ENCODE assay signal across 8 cellular contexts in the genomic region with DNA sequence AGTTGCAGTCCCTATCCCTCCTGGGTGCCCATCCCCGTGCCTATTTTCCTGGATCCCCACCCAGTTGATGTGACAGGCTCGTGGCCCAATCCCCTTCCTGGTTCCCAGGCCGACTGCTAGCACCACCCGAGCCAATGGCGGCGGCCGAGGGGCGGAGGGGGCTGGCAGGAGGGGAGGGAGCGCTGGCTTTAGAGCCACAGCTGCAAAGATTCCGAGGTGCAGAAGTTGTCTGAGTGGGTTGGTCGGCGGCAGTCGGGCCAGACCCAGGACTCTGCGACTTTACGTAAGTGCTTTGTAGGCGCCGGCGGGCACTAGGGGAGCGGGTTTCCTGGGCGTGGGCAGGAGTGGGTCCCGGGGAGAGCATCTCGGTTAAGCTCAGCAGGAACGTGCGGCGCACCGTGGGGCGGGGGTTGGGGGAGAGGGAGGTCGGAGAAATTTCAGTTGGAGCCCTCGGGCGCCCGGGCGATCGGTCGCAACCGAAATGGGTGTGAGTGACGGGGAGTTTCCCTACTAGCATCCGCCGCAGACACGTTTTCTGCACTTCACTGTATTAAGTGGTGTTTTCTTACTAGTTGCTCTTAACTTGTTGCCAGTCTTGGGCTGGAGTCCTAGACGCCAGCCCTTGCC. TPM values are rescaled to one million over a fixed set of nuclear protein-coding genes. Genes with fewer than 3 reads are reported as not detected.
DNase-seq lines count a peak whose midpoint lies in the region; ATAC-seq, FAIRE-seq and TF ChIP-seq lines count a peak whose summit lies in the region.

A gene with protein sequence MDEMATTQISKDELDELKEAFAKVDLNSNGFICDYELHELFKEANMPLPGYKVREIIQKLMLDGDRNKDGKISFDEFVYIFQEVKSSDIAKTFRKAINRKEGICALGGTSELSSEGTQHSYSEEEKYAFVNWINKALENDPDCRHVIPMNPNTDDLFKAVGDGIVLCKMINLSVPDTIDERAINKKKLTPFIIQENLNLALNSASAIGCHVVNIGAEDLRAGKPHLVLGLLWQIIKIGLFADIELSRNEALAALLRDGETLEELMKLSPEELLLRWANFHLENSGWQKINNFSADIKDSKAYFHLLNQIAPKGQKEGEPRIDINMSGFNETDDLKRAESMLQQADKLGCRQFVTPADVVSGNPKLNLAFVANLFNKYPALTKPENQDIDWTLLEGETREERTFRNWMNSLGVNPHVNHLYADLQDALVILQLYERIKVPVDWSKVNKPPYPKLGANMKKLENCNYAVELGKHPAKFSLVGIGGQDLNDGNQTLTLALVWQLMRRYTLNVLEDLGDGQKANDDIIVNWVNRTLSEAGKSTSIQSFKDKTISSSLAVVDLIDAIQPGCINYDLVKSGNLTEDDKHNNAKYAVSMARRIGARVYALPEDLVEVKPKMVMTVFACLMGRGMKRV (plus strand): TSS at position 197 of the 627 bp plus-strand sequence. CDS start 49,077 bp downstream, outside the sequence.

- H3K9me2 ChIP-seq in SK-N-SH: no peaks in the 10 kb centered on the region

- TF ChIP-seq POLR2A in H1 (IDR thresholded peaks at IDR 0.05; ENCODE audit: control extremely low read depth in 1 of 2, low read depth in 2 of 2, low read length in 2 of 2) (peak in 1 of 2 experiments; percentile 84; a peak in 2 of 3 replicates), stomach (IDR thresholded peaks at IDR 0.05) (no peak)

- H2AK5ac ChIP-seq in H1 (ENCODE audit: low read depth, low read length): no peak within 1 kb of the TSS

- peak within 1 kb of the TSS; percentile 44 for H4K5ac ChIP-seq in H1 (ENCODE audit: insufficient read length, low read depth, low read length)

- H2BK5ac ChIP-seq in H1 (ENCODE audit: low read depth, low read length): peak within 1 kb of the TSS; percentile 35; the same call in 1 of the 2 replicates

- H2BK12ac ChIP-seq in H1 (ENCODE audit: low read depth, low read length): no peak within 1 kb of the TSS

- H3K36me3 ChIP-seq in SK-N-SH (replicated peaks in 1 of 2; ENCODE audit: control insufficient read depth in 1 of 2, insufficient read depth in 2 of 2, low read length in 1 of 2): no peaks in the 10 kb centered on the region
- peaks cover 0 to 9% (median 0%) of the 10 kb centered on the region in 4 experiments; a peak in 2 of 8 replicates for H3K36me3 ChIP-seq in H1 (ENCODE audit: control insufficient read depth in 2 of 4, insufficient read depth in 4 of 4, low read length in 3 of 4)
- H3K36me3 ChIP-seq in liver (ENCODE audit: control insufficient read depth in 4 of 4, insufficient read depth in 3 of 4, low read depth in 1 of 4, low read length in 3 of 4): no peaks in the 10 kb centered on the region
- no peaks in the 10 kb centered on the region for H3K36me3 ChIP-seq in stomach

- peak within 1 kb of the TSS; percentile 64 to 71 for H3K27ac ChIP-seq in SK-N-SH (ENCODE audit: low read depth in 2 of 2, low read length in 1 of 2)
- H3K27ac ChIP-seq in H1 (ENCODE audit: low read depth, low read length): peak within 1 kb of the TSS; percentile 73; the same call in 1 of the 2 replicates
- peak within 1 kb of the TSS; percentile 87 to 93 for H3K27ac ChIP-seq in liver (ENCODE audit: low read depth in 1 of 2, low read length in 2 of 2)
- peak within 1 kb of the TSS; percentile 66 to 92 (median 89) for H3K27ac ChIP-seq in stomach

- H2BK120ac ChIP-seq in H1 (replicated peaks; ENCODE audit: low read depth, low read length): no peak within 1 kb of the TSS

- no peak within 1 kb of the TSS for H3K23ac ChIP-seq in H1 (ENCODE audit: insufficient read length)

- no peak within 1 kb of the TSS; the same call in 1 of the 2 replicates for H2BK20ac ChIP-seq in H1 (ENCODE audit: low read length)

- H3K27me3 ChIP-seq in SK-N-SH (ENCODE audit: insufficient read depth): peaks cover 4% of the 10 kb centered on the region; the same call in 1 of the 2 replicates
- H3K27me3 ChIP-seq in H1 (replicated peaks in 1 of 4; ENCODE audit: control insufficient read depth in 3 of 4, extremely low read depth in 1 of 4, insufficient read depth in 3 of 4, low read length in 3 of 4): no peaks in the 10 kb centered on the region
- H3K27me3 ChIP-seq in liver (ENCODE audit: control insufficient read depth in 4 of 4, insufficient read depth in 4 of 4, low read length in 3 of 4): no peaks in the 10 kb centered on the region
- H3K27me3 ChIP-seq in stomach: peaks cover 0 to 41% (median 5%) of the 10 kb centered on the region in 3 donors

- H2BK15ac ChIP-seq in H1 (ENCODE audit: low read length): no peak within 1 kb of the TSS

- H3K79me1 ChIP-seq in H1 (ENCODE audit: low read depth, low read length): no peaks in the 10 kb centered on the region

- TF ChIP-seq RAD21 in SK-N-SH (IDR thresholded peaks at IDR 0.05; ENCODE audit: low read length) (no peak), H1 (IDR thresholded peaks at IDR 0.05 in 1 of 2, conservative IDR thresholded peaks at IDR 0.05 in 1 of 2; ENCODE audit: low read depth in 2 of 2, low read length in 2 of 2) (no peak), liver (IDR thresholded peaks at IDR 0.05) (peak in 1 of 2 donors; percentile 25)

- peak within 1 kb of the TSS; percentile 47; the same call in 1 of the 2 replicates for H2AFZ ChIP-seq in SK-N-SH (ENCODE audit: low read depth)
- no peak within 1 kb of the TSS for H2AFZ ChIP-seq in H1 (ENCODE audit: low read length)

- POLR2A ChIA-PET in SK-N-SH (lab: Yijun Ruan, JAX): no interaction called here
- POLR2A ChIA-PET in H1 (lab: Charles Lee; ENCODE audit: partially characterized antibody): interaction anchor here (1.5 to 1.7 kb wide), 5 partner anchors 8 to 78 kb away, joined by 3 to 6 read pairs (median 4); no protein-coding TSS in a partner anchor

- FAIRE-seq in H1 (lab: Jason Lieb, UNC): no peak

- H3K14ac ChIP-seq in H1 (ENCODE audit: insufficient read length): no peak within 1 kb of the TSS

- CTCF ChIA-PET in SK-N-SH (lab: Yijun Ruan, JAX): interaction anchor here (1.0 to 3.0 kb wide), 2 partner anchors 52 to 230 kb away, joined by 3 to 14 read pairs; no protein-coding TSS in a partner anchor
- CTCF ChIA-PET in H1 (lab: Charles Lee; ENCODE audit: partially characterized antibody): interaction anchor here (0.9 kb wide), 1 partner anchor 88 kb away, joined by 3 read pairs; no protein-coding TSS in a partner anchor

- TF ChIP-seq EP300 in SK-N-SH (IDR thresholded peaks at IDR 0.05; ENCODE audit: borderline replicate concordance in 1 of 2, low read depth in 1 of 2, low read length in 1 of 2) (no peak), H1 (IDR thresholded peaks at IDR 0.05; ENCODE audit: borderline replicate concordance in 1 of 2, low read depth in 2 of 2, low read length in 2 of 2) (no peak), stomach (IDR thresholded peaks at IDR 0.05) (no peak)

- H3K23me2 ChIP-seq in H1 (ENCODE audit: low read depth, low read length): peaks cover 3% of the 10 kb centered on the region; the same call in 1 of the 2 replicates

- H3K9me3 ChIP-seq in SK-N-SH (no peaks in the 10 kb centered on the region), H1 (ENCODE audit: insufficient read depth in 2 of 2, low read depth in 1 of 2, low read length in 1 of 2) (no peaks in the 10 kb centered on the region), liver (ENCODE audit: control insufficient read depth in 4 of 4, low read length in 3 of 4) (no peaks in the 10 kb centered on the region), stomach (no peaks in the 10 kb centered on the region)

- DNase-seq in AG09309 (ENCODE audit: low read depth): peak; percentile 52
- DNase-seq in HPDE6-E6E7 (ENCODE audit: extremely low spot score): peak; percentile 54
- peak; percentile 85 for DNase-seq in SK-N-SH
- peak; percentile 46 to 81 for DNase-seq in H1 (ENCODE audit: low read depth in 1 of 2, low spot score in 2 of 2)
- peak; percentile 76 for DNase-seq in stomach

- H4K8ac ChIP-seq in H1 (ENCODE audit: extremely low read depth, insufficient read depth, low read length): no peak within 1 kb of the TSS; the same call in 1 of the 2 replicates

- peak within 1 kb of the TSS; percentile 39 for H3K56ac ChIP-seq in H1 (replicated peaks; ENCODE audit: insufficient read length, low read depth, low read length)

- H3K18ac ChIP-seq in H1 (ENCODE audit: extremely low read depth, low read length): peak within 1 kb of the TSS; percentile 71

- H4K91ac ChIP-seq in H1 (replicated peaks; ENCODE audit: insufficient read length, low read length): no peak within 1 kb of the TSS

- H3K4me1 ChIP-seq in SK-N-SH (ENCODE audit: control insufficient read depth in 1 of 2, insufficient read depth in 2 of 2, low read depth in 1 of 2, low read length in 1 of 2) (peaks cover 0 to 12% of the 10 kb centered on the region in 2 experiments; a peak in 3 of 4 replicates), H1 (replicated peaks in 1 of 4; ENCODE audit: control insufficient read depth in 3 of 4, insufficient read depth in 4 of 4, low read length in 3 of 4) (peaks cover 0 to 7% (median 2%) of the 10 kb centered on the region in 4 experiments; a peak in 4 of 7 replicates), liver (ENCODE audit: control insufficient read depth in 4 of 4, insufficient read depth in 4 of 4, low read length in 3 of 4) (peaks cover 3 to 21% (median 13%) of the 10 kb centered on the region in 4 donors), stomach (peaks cover 0 to 15% (median 11%) of the 10 kb centered on the region in 4 donors)

- intact Hi-C loops in stomach (cut with DNase I; ENCODE audit: low total_unique reads): no loop called here

- H3K4me3 ChIP-seq in AG09309 (ENCODE audit: control insufficient read depth, low read depth, low read length): peak within 1 kb of the TSS; percentile 62
- peak within 1 kb of the TSS; percentile 62 to 70 for H3K4me3 ChIP-seq in SK-N-SH (ENCODE audit: low read depth in 2 of 2, low read length in 1 of 2)
- H3K4me3 ChIP-seq in H1 (ENCODE audit: extremely low read depth in 1 of 4, insufficient read depth in 2 of 4, low read depth in 3 of 4, low read length in 4 of 4): peak within 1 kb of the TSS; percentile 77 to 93 (median 84)
- H3K4me3 ChIP-seq in liver (ENCODE audit: low read depth in 1 of 3, low read length in 3 of 3): peak within 1 kb of the TSS; percentile 59 to 87 (median 79)
- peak within 1 kb of the TSS; percentile 54 to 64 (median 59) for H3K4me3 ChIP-seq in stomach

- H3K9ac ChIP-seq in SK-N-SH (peak within 1 kb of the TSS; percentile 71), H1 (replicated peaks in 1 of 4; ENCODE audit: extremely low read depth in 1 of 4, low read depth in 3 of 4, low read length in 3 of 4) (peak within 1 kb of the TSS; percentile 63 to 82 (median 80); a peak in 6 of 7 replicates), liver (ENCODE audit: low read depth in 1 of 2, low read length in 2 of 2) (peak within 1 kb of the TSS; percentile 69 to 76)

- no peaks in the 10 kb centered on the region for H3F3A ChIP-seq in SK-N-SH (replicated peaks; ENCODE audit: insufficient read depth)

- TF ChIP-seq CTCF in AG09309 (IDR thresholded peaks at IDR 0.05; ENCODE audit: control insufficient read depth, insufficient read depth, low read depth, low read length, missing control alignments) (no peak), SK-N-SH (IDR thresholded peaks at IDR 0.05) (no peak), H1 (IDR thresholded peaks at IDR 0.05; ENCODE audit: control extremely low read depth in 1 of 3, insufficient read depth in 1 of 3, low read depth in 1 of 3, low read length in 3 of 3) (no peak), liver (IDR thresholded peaks at IDR 0.05; ENCODE audit: low read depth, low read length, missing input control) (no peak), stomach (IDR thresholded peaks at IDR 0.05) (no peak)

- no peak within 1 kb of the TSS for H3K4ac ChIP-seq in H1 (replicated peaks; ENCODE audit: insufficient read length, low read depth, low read length)

- 0% methylated on average over 10 of the region's 40 CpGs for WGBS in SK-N-SH (ENCODE audit: low lambda C conversion rate)
- WGBS in H1 (ENCODE audit: extremely low coverage in 1 of 2, insufficient coverage in 1 of 2, insufficient read length in 1 of 2, insufficient replicate concordance in 2 of 2, low coverage in 1 of 2, low lambda C conversion rate in 2 of 2, missing lambda C conversion rate in 1 of 2), 2 experiments: 3% methylated on average over 5 of the region's 40 CpGs; no CpG with 5 or more reads in 1 of the 2 experiments
- WGBS in liver: under 1% methylated on average over 40 of the region's 40 CpGs
- WGBS in stomach, 5 donors: 0 to 11% (median 1%) methylated on average over 2 to 40 of the region's 40 CpGs

- H3K79me2 ChIP-seq in SK-N-SH (ENCODE audit: insufficient read depth) (peaks cover 49% of the 10 kb centered on the region), H1 (ENCODE audit: control insufficient read depth in 1 of 2, insufficient read depth in 2 of 2, low read length in 2 of 2) (peaks cover 8 to 55% of the 10 kb centered on the region in 2 experiments; a peak in 3 of 4 replicates)

- H3K4me2 ChIP-seq in SK-N-SH (peak within 1 kb of the TSS; percentile 62), H1 (ENCODE audit: insufficient read depth in 1 of 2, low read depth in 2 of 2, low read length in 2 of 2) (peak within 1 kb of the TSS; percentile 84 to 88)

- peak; percentile 59 for ATAC-seq in GM18858 (IDR thresholded peaks at IDR 0.05; ENCODE audit: unreplicated experiment)
- ATAC-seq in HG03045 (IDR thresholded peaks at IDR 0.05; ENCODE audit: unreplicated experiment): no peak

- H4K20me1 ChIP-seq in SK-N-SH (ENCODE audit: insufficient read depth) (0 out of 2 replicates have a peak, but pooled peaks cover 7% of the 10 kb centered on the region), H1 (replicated peaks in 1 of 2; ENCODE audit: control insufficient read depth in 1 of 2, insufficient read depth in 2 of 2, low read length in 2 of 2) (no peaks in the 10 kb centered on the region)

RNA-seq across cellular contexts. Expression of the gene that starts here (rescaled TPM):
- 35.7 and 47.4 TPM in 2 replicates for polyA plus RNA-seq in SK-N-SH (2012; rRNA removed)
- 60.2 and 73.8 TPM in 2 replicates for polyA plus RNA-seq in SK-N-SH (2012; cell fraction: cytosol; rRNA removed)
- 19.0 and 37.8 TPM in 2 replicates for polyA plus RNA-seq in SK-N-SH (2012; cell fraction: nucleus; rRNA removed)
- total RNA-seq in H1 (2021; fragmentation: NEBNext Ultra II Directional; extraction: Animal tissue kit (Norgen Biotek cat#: 25700)): 185 and 188 TPM in 2 replicates
- polyA plus RNA-seq in H1 (2011; rRNA removed): 55.2 and 107 TPM in 2 replicates
- 143 TPM for polyA plus RNA-seq in H1 (2011; cell fraction: cytosol; rRNA removed)
- 69.2 TPM for polyA plus RNA-seq in H1 (2011; cell fraction: nucleus; rRNA removed)
- 152 to 225 TPM (median 173 TPM) in 4 replicates for polyA plus RNA-seq in H1 (2012, experiment 1 of 2)
- 14.6 TPM for polyA plus RNA-seq in H1 (2012, experiment 2 of 2)
- 90.2 TPM for polyA plus RNA-seq in H1 (2013, experiment 1 of 2)
- polyA plus RNA-seq in H1 (2013, experiment 2 of 2): 91.0 TPM
- polyA minus RNA-seq in H1 (2011; rRNA and poly(A)+ RNA removed): 153 and 370 TPM in 2 replicates
- 150 TPM for polyA minus RNA-seq in H1 (2011; cell fraction: cytosol; rRNA and poly(A)+ RNA removed)
- polyA minus RNA-seq in H1 (2011; cell fraction: nucleus; rRNA and poly(A)+ RNA removed): 97.3 TPM
- 100 to 1,000 TPM in 1 of 2 donors, 10 to 100 TPM in 1; 70.6 to 119 TPM for total RNA-seq in liver
- polyA plus RNA-seq in liver: 10 to 100 TPM; 56.3 to 72.7 TPM
- 100 to 1,000 TPM in 1 of 5 donors, 10 to 100 TPM in 3, 1 to 10 TPM in 1; 7.5 to 129 (median 59.6) TPM for total RNA-seq in stomach
- 10 to 100 TPM; 21.5 to 36.0 (median 25.1) TPM for polyA plus RNA-seq in stomach
